ENCODE assay signal across 8 cellular contexts in genomic region chr1:149812893-149813801, GRCh38. TPM values are rescaled to one million over a fixed set of nuclear protein-coding genes. Genes with fewer than 3 reads are reported as not detected.
A peak's percentile ranks its signal among the peaks of the same experiment; 100 is the strongest.
DNase-seq lines count a peak whose midpoint lies in the region; TF ChIP-seq lines count a peak whose summit lies in the region.
"Not testable (repeated sequence)": the region's sequence is repeated elsewhere in the genome, so short reads cannot be mapped to it uniquely, and the experiment has no call there.

No MANE protein-coding gene starts in this region.

- H3K14ac ChIP-seq in H9 (ENCODE audit: insufficient read depth, low read length) = peak overlapping the region; percentile 45

- peak overlapping the region in 2 of 3 experiments; percentile 85 to 98; a peak in 4 of 7 replicates for H3K27ac Mint-ChIP-seq in H9

- not testable (repeated sequence) for H4K91ac ChIP-seq in H9 (ENCODE audit: insufficient read length, low read depth, low read length)

- not testable (repeated sequence) for H4K8ac ChIP-seq in H9 (replicated peaks; ENCODE audit: insufficient read length, low read depth, low read length)

- H3K4me1 Mint-ChIP-seq in H9 = not testable (repeated sequence)

- H3K79me1 ChIP-seq in H9 (ENCODE audit: insufficient read depth, low read depth, low read length, poor library complexity, severe bottlenecking) = not testable (repeated sequence)

- not testable (repeated sequence) for H3K36me3 Mint-ChIP-seq in H9 (ENCODE audit: insufficient read depth in 1 of 3, low read depth in 3 of 3)

- H3K27ac ChIP-seq in H9 (ENCODE audit: insufficient read length, low read depth, low read length) = not testable (repeated sequence)
- H3K27ac ChIP-seq in mucosa of rectum (ENCODE audit: low read depth in 2 of 2, low read length in 2 of 2) = peak overlapping the region; percentile 78 to 82

- DNase-seq in DMS153 (lab: John Stamatoyannopoulos, UW) = peak; percentile 84
- peak; percentile 58 for DNase-seq in H9
- peak; percentile 85 for DNase-seq in NCI-H1092 treated with DMSO at 0.1 percent for 48 hours (lab: John Stamatoyannopoulos, UW)
- DNase-seq in activated T-helper 1 cell treated with anti-CD3 and anti-CD28 coated beads, Interleukin-2, amount 50 U/mL, for 16 hours (ENCODE audit: low read depth in 1 of 2, low spot score in 1 of 2) = peak; percentile 17 to 37
- DNase-seq in fibroblast of gingiva (ENCODE audit: low read depth) = peak; percentile 67
- peak; percentile 3 for DNase-seq in stimulated activated CD8-positive, alpha-beta memory T cell treated with anti-CD3 and anti-CD28 coated beads, Interleukin-4, amount 100 ng/mL, for 24 hours (ENCODE audit: low read depth)

- H2BK5ac ChIP-seq in H9 (ENCODE audit: insufficient read length, low read length) = not testable (repeated sequence)

- not testable (repeated sequence) for H3K23ac ChIP-seq in H9 (ENCODE audit: insufficient read length, low read depth, low read length)

- not testable (repeated sequence) for H3K9me3 ChIP-seq in H9 (ENCODE audit: control insufficient read depth, low read depth, low read length); mucosa of rectum (ENCODE audit: control insufficient read depth in 2 of 2, low read length in 2 of 2)

- not testable (repeated sequence) for H3T11ph ChIP-seq in H9 (ENCODE audit: low read length)

- H3K4ac ChIP-seq in H9 (ENCODE audit: low read depth, low read length) = not testable (repeated sequence)

- H2AFZ ChIP-seq in H9 (ENCODE audit: low read length) = not testable (repeated sequence)

- H2BK20ac ChIP-seq in H9 (ENCODE audit: low read depth, low read length, poor library complexity, severe bottlenecking) = not testable (repeated sequence)

- H2BK12ac ChIP-seq in H9 (ENCODE audit: insufficient read length, low read depth, low read length) = not testable (repeated sequence)

- H3K9ac ChIP-seq in H9 (ENCODE audit: extremely low read depth, insufficient read length, low read length) = peak overlapping the region; percentile 66
- H3K9ac ChIP-seq in mucosa of rectum (ENCODE audit: low read depth in 1 of 2, low read length in 2 of 2) = peak overlapping the region; percentile 52 to 73

- not testable (repeated sequence) for H2BK120ac ChIP-seq in H9 (ENCODE audit: low read depth, low read length, poor library complexity, severe bottlenecking)

- not testable (repeated sequence) for H3K36me3 ChIP-seq in mucosa of rectum (ENCODE audit: control insufficient read depth in 2 of 2, insufficient read depth in 2 of 2, low read length in 2 of 2)

- not testable (repeated sequence) for H2AK5ac ChIP-seq in H9 (ENCODE audit: insufficient read length, low read length)

- H3K23me2 ChIP-seq in H9 (ENCODE audit: insufficient read length, low read depth, low read length, poor library complexity, severe bottlenecking) = not testable (repeated sequence)

- not testable (repeated sequence) for H3K27me3 ChIP-seq in H9 (ENCODE audit: insufficient read depth, low read length); mucosa of rectum (ENCODE audit: control insufficient read depth in 2 of 2, insufficient read depth in 2 of 2, low read length in 2 of 2)

- H3K27me3 Mint-ChIP-seq in H9 (ENCODE audit: low read depth) = not testable (repeated sequence)

- H3K4me1 ChIP-seq in H9 (ENCODE audit: insufficient read depth, low read length); mucosa of rectum (ENCODE audit: control insufficient read depth in 2 of 2, insufficient read depth in 2 of 2, low read length in 2 of 2): not testable (repeated sequence)

- H2BK15ac ChIP-seq in H9 (ENCODE audit: low read depth, low read length) = not testable (repeated sequence)

- peak overlapping the region; percentile 83 to 95 for H3K4me3 Mint-ChIP-seq in H9

- peak overlapping the region; percentile 47 for H3K4me2 ChIP-seq in H9 (ENCODE audit: insufficient read depth, insufficient read length, low read length)

- H3K18ac ChIP-seq in H9 (ENCODE audit: insufficient read length, low read depth, low read length) = not testable (repeated sequence)

- not testable (repeated sequence) for H4K5ac ChIP-seq in H9 (ENCODE audit: insufficient read length, low read depth, low read length)

- TF ChIP-seq POLR2A in Raji (IDR thresholded peaks at IDR 0.05; ENCODE audit: insufficient read depth, low read depth, low read length) = peak; percentile 69

- not testable (repeated sequence) for H3K79me2 ChIP-seq in H9 (ENCODE audit: insufficient read depth, low read length)

- WGBS in H9 (ENCODE audit: extremely low coverage, insufficient read length, low lambda C conversion rate) = no CpG with 5 or more reads among the region's 62 CpGs

- TF ChIP-seq CTCF in H9 (conservative IDR thresholded peaks at IDR 0.05) = not testable (repeated sequence)

- H4K20me1 ChIP-seq in H9 (ENCODE audit: control insufficient read depth, insufficient read depth, insufficient read length) = not testable (repeated sequence)

- H3K9me3 Mint-ChIP-seq in H9 = not testable (repeated sequence)

- not testable (repeated sequence) for H3K56ac ChIP-seq in H9 (ENCODE audit: insufficient read length, low read depth, low read length)

- H3K4me3 ChIP-seq in mucosa of rectum (ENCODE audit: low read length in 2 of 2) = peak overlapping the region; percentile 46 to 70

RNA-seq across cellular contexts. Expression of gene FCGR1A, which starts 30.7 kb away (rescaled TPM):
- total RNA-seq in H9 (2021) = not detected in 2 replicates

Comparison
In these comparisons a context has a peak if more than half of its experiments do, and no peak if none do; other contexts are left out.
1. DNase-seq: peak in every context shown above with its lines; median percentile 85 in NCI-H1092 treated with DMSO at 0.1 percent for 48 hours; 84 in DMS153; 67 in fibroblast of gingiva; 58 in H9; 27 in activated T-helper 1 cell treated with anti-CD3 and anti-CD28 coated beads, Interleukin-2, amount 50 U/mL, for 16 hours; 3 in stimulated activated CD8-positive, alpha-beta memory T cell treated with anti-CD3 and anti-CD28 coated beads, Interleukin-4, amount 100 ng/mL, for 24 hours.